Comparison of ENCODE assay signal across 8 cellular contexts in the genomic region with DNA sequence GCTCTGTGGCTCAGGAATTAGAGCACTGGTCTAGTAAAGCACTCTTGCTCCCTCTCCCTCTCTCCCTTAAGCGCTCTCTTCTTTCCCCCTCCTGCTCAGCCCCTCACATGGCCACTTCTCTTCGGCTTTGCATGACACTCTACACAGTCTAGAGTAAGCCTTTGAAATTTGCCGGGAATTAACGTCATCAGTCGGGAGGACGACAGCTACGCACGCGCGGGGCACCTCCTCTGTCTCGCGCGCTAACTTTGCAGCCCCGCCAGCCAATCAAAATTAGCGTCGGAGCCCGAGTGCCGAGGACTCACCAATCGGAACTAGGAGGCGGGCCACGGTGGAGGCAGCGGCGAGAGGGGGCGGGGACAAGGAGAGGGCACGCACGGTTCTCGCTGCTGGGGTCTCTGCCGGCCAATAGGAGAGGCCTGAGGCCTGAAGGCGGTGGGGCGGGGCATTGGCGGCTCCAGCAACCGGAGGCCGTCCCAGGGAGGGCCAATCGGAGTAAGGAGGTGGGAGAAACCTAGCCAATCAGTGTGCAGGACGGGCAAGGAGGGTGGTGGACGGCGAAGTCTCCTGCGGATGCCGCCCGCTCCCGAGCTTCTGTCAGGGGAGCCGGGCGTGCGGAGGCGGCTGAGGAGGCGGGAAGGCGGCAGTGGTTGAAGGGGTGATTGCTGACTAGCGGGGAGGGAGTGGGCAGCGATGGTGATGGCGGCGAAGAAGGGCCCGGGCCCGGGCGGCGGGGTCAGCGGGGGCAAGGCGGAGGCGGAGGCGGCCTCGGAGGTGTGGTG. TPM values are rescaled to one million over a fixed set of nuclear protein-coding genes. Genes with fewer than 3 reads are reported as not detected.
DNase-seq lines count a peak whose midpoint lies in the region; TF ChIP-seq lines count a peak whose summit lies in the region.

A gene with protein sequence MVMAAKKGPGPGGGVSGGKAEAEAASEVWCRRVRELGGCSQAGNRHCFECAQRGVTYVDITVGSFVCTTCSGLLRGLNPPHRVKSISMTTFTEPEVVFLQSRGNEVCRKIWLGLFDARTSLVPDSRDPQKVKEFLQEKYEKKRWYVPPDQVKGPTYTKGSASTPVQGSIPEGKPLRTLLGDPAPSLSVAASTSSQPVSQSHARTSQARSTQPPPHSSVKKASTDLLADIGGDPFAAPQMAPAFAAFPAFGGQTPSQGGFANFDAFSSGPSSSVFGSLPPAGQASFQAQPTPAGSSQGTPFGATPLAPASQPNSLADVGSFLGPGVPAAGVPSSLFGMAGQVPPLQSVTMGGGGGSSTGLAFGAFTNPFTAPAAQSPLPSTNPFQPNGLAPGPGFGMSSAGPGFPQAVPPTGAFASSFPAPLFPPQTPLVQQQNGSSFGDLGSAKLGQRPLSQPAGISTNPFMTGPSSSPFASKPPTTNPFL (plus strand): TSS at position 550 of the 782 bp plus-strand sequence. CDS start 144 bp downstream, at position 694.

- H3K4me3 ChIP-seq in effector memory CD4-positive, alpha-beta T cell (ENCODE audit: insufficient read depth, low read depth, low read length, poor library complexity, severe bottlenecking), result peak within 1 kb of the TSS; percentile 84

- TF ChIP-seq CTCF in GM20000 (IDR thresholded peaks at IDR 0.05; ENCODE audit: extremely low read depth, missing control alignments), result no peak

- DNase-seq in CMK (ENCODE audit: low read depth) (peak; percentile 98), GM20000 (ENCODE audit: low spot score) (peak; percentile 98), HT-29 (ENCODE audit: low spot score) (peak; percentile 100), NOMO-1 (lab: John Stamatoyannopoulos, UW; ENCODE audit: unreplicated experiment in 2 of 2) (peak; percentile 100), lung microvascular endothelial cell (ENCODE audit: low read depth in 2 of 2) (peak; percentile 100)
- DNase-seq in effector memory CD4-positive, alpha-beta T cell, result peak; percentile 100
- peak; percentile 100 for DNase-seq in stimulated activated CD4-positive, alpha-beta T cell treated with anti-CD3 and anti-CD28 coated beads, TNF-alpha, amount 100 ng/mL, for 48 hours (ENCODE audit: low read depth in 3 of 3)

- peaks cover 36% of the 10 kb centered on the region for H3K4me1 ChIP-seq in effector memory CD4-positive, alpha-beta T cell (ENCODE audit: control insufficient read depth, insufficient read depth, low read length, poor library complexity, severe bottlenecking)

- H3K9me3 ChIP-seq in effector memory CD4-positive, alpha-beta T cell (ENCODE audit: control insufficient read depth, low read length), result no peaks in the 10 kb centered on the region

- CTCF ChIA-PET in activated CD8-positive, alpha-beta memory T cell treated with anti-CD3 and anti-CD28 coated beads for 36 hours (lab: Charles Lee), result interaction anchor here (1.0 to 2.5 kb wide), 7 partner anchors 9 to 167 kb away, joined by 3 to 8 read pairs (median 4); a partner anchor contains a TSS

- H3K27ac ChIP-seq in effector memory CD4-positive, alpha-beta T cell (ENCODE audit: insufficient read depth, low read length, poor library complexity, severe bottlenecking), result peak within 1 kb of the TSS; percentile 59

- no peaks in the 10 kb centered on the region for H3K36me3 ChIP-seq in effector memory CD4-positive, alpha-beta T cell (ENCODE audit: control insufficient read depth, insufficient read depth, low read length)

- POLR2A ChIA-PET in activated CD8-positive, alpha-beta memory T cell treated with anti-CD3 and anti-CD28 coated beads for 36 hours (lab: Charles Lee), result interaction anchor here (0.7 to 1.3 kb wide), 4 partner anchors 11 to 21 kb away, joined by 3 to 5 read pairs (median 4); no protein-coding TSS in a partner anchor

- H3K27me3 ChIP-seq in effector memory CD4-positive, alpha-beta T cell (replicated peaks; ENCODE audit: control insufficient read depth, insufficient read depth, low read length, poor library complexity, severe bottlenecking), result no peaks in the 10 kb centered on the region

RNA-seq across cellular contexts. Expression of the gene that starts here (rescaled TPM):
- 29.8 and 30.4 TPM in 2 replicates for total RNA-seq in HT-29 (2014; rRNA removed; shearing (Covaris generic))
- total RNA-seq in activated CD8-positive, alpha-beta memory T cell treated with anti-CD3 and anti-CD28 coated beads for 36 hours, result 10 to 100 TPM; 64.1 to 64.8 TPM
- 25.5 and 74.2 TPM in 2 replicates for total RNA-seq in lung microvascular endothelial cell

Comparison
In these comparisons a context has a peak if more than half of its experiments do, and no peak if none do; other contexts are left out.
1. Peak in every context shown above with its lines: DNase-seq, H3K4me3 ChIP-seq and H3K27ac ChIP-seq.